Comparison of ENCODE assay signal across 8 cellular contexts in genomic region chr5:148972958-148973357, GRCh38.
A peak's percentile ranks its signal among the peaks of the same experiment; 100 is the strongest.
DNase-seq lines count a peak whose midpoint lies in the region; ATAC-seq and TF ChIP-seq lines count a peak whose summit lies in the region.

No MANE protein-coding gene starts in this region.

- no peaks in the 10 kb centered on the region for H3K9me2 ChIP-seq in PC-9 (ENCODE audit: insufficient read depth)

- H3K27ac ChIP-seq in PC-9 (peak overlapping the region; percentile 94), fibroblast of lung (ENCODE audit: insufficient read depth, low read length) (peak overlapping the region; percentile 93)

- TF ChIP-seq CTCF in PC-9 (conservative IDR thresholded peaks at IDR 0.05) = no peak
- TF ChIP-seq CTCF in fibroblast of lung (conservative IDR thresholded peaks at IDR 0.05 in 1 of 2, IDR thresholded peaks at IDR 0.05 in 1 of 2; ENCODE audit: low read depth in 1 of 2, low read length in 2 of 2) = peak in 1 of 2 donors; percentile 13
- no peak for TF ChIP-seq CTCF in osteocyte (IDR thresholded peaks at IDR 0.05)

- H3K4me2 ChIP-seq in PC-9 (peak overlapping the region; percentile 53), fibroblast of lung (ENCODE audit: extremely low read depth, insufficient read depth, low read length) (peak overlapping the region; percentile 36)

- ATAC-seq in activated T-cell treated with anti-CD3 and anti-CD28 coated beads, Interleukin-2, amount 50 U/mL, for 4 hours = no peak

- H3K4me3 ChIP-seq in PC-9 (peak overlapping the region; percentile 22), fibroblast of lung (replicated peaks in 1 of 4; ENCODE audit: control extremely low read depth in 1 of 4, insufficient read depth in 1 of 4, low read depth in 3 of 4, low read length in 4 of 4) (no peak overlapping the region)

- no peak overlapping the region for H3K4me3 Mint-ChIP-seq in osteocyte (ENCODE audit: unreplicated experiment)
- no peak overlapping the region for H3K4me3 Mint-ChIP-seq in activated T-cell treated with anti-CD3 and anti-CD28 coated beads, Interleukin-2, amount 50 U/mL, for 4 hours

- no peaks in the 10 kb centered on the region for H3K27me3 Mint-ChIP-seq in osteocyte (ENCODE audit: unreplicated experiment)
- H3K27me3 Mint-ChIP-seq in activated T-cell treated with anti-CD3 and anti-CD28 coated beads, Interleukin-2, amount 50 U/mL, for 4 hours (ENCODE audit: low read depth) = peaks cover 2% of the 10 kb centered on the region

- peaks cover 64% of the 10 kb centered on the region for H3K4me1 ChIP-seq in PC-9 (replicated peaks; ENCODE audit: insufficient read depth)
- H3K4me1 ChIP-seq in fibroblast of lung (ENCODE audit: control insufficient read depth, extremely low read depth, insufficient read depth, low read length) = peaks cover 17% of the 10 kb centered on the region

- intact Hi-C loops in PC-9 (cut with micrococcal nuclease; ENCODE audit: unreplicated experiment) = no loop called here

- no TSS peak for BruUV-seq in PC-9 (replicated peaks; lab: Mats Ljungman, UMichigan)

- H3K9ac ChIP-seq in fibroblast of lung (ENCODE audit: insufficient read depth, low read length) = peak overlapping the region; percentile 11

- no peaks in the 10 kb centered on the region for H4K20me1 ChIP-seq in PC-9 (ENCODE audit: insufficient read depth)
- no peaks in the 10 kb centered on the region for H4K20me1 ChIP-seq in fibroblast of lung (ENCODE audit: control insufficient read depth, extremely low read depth, insufficient read depth, low read length)

- POLR2A ChIA-PET in PC-9 (lab: Charles Lee; ENCODE audit: unreplicated experiment) = interaction anchor here (0.7 to 1.0 kb wide), 2 partner anchors 59 to 385 kb away, joined by 7 read pairs; partner anchors contain the start of gene PCYOX1L

- H3K9me3 ChIP-seq in PC-9 (ENCODE audit: insufficient read depth, low read depth) = no peaks in the 10 kb centered on the region
- no peaks in the 10 kb centered on the region for H3K9me3 ChIP-seq in fibroblast of lung (ENCODE audit: control insufficient read depth, insufficient read depth, low read depth, low read length)

- H3K36me3 Mint-ChIP-seq in osteocyte (ENCODE audit: unreplicated experiment) = no peaks in the 10 kb centered on the region
- no peaks in the 10 kb centered on the region for H3K36me3 Mint-ChIP-seq in activated T-cell treated with anti-CD3 and anti-CD28 coated beads, Interleukin-2, amount 50 U/mL, for 4 hours (ENCODE audit: insufficient read depth)

- H3K79me2 ChIP-seq in PC-9 (ENCODE audit: low read depth) (no peaks in the 10 kb centered on the region), fibroblast of lung (ENCODE audit: control insufficient read depth, insufficient read depth, low read length) (no peaks in the 10 kb centered on the region)

- H3K27me3 ChIP-seq in PC-9 (ENCODE audit: insufficient read depth, low read depth) = no peaks in the 10 kb centered on the region
- H3K27me3 ChIP-seq in fibroblast of lung (ENCODE audit: control insufficient read depth, insufficient read depth, low read length) = no peaks in the 10 kb centered on the region

- peaks cover 85% of the 10 kb centered on the region for H3K4me1 Mint-ChIP-seq in osteocyte (ENCODE audit: unreplicated experiment)
- H3K4me1 Mint-ChIP-seq in activated T-cell treated with anti-CD3 and anti-CD28 coated beads, Interleukin-2, amount 50 U/mL, for 4 hours (ENCODE audit: low read depth) = no peaks in the 10 kb centered on the region

- CTCF ChIA-PET in PC-9 (lab: Charles Lee) = interaction anchor here (1.0 kb wide), 1 partner anchor 61 kb away, joined by 3 read pairs; no protein-coding TSS in a partner anchor

- H2AFZ ChIP-seq in PC-9 = peak overlapping the region; percentile 57; the same call in 1 of the 2 replicates
- peak overlapping the region; percentile 27 for H2AFZ ChIP-seq in fibroblast of lung (ENCODE audit: low read length)

- peak overlapping the region; percentile 95 for H3K27ac Mint-ChIP-seq in osteocyte (ENCODE audit: unreplicated experiment)

- DNase-seq in Ammon's horn (ENCODE audit: low spot score) (peak; percentile 63), PC-9 (peak; percentile 61 to 95), fibroblast of lung (ENCODE audit: low read depth in 2 of 2) (peak; percentile 82 to 87), osteocyte (ENCODE audit: extremely low spot score, unreplicated experiment) (no peak), T-helper 9 cell (no peak), D341Med (ENCODE audit: low spot score) (no peak), iPS-NIHi11 (ENCODE audit: low spot score) (no peak)
- no peak for DNase-seq in activated T-cell treated with anti-CD3 and anti-CD28 coated beads, Interleukin-2, amount 50 U/mL, for 4 hours

- H3K36me3 ChIP-seq in PC-9 (ENCODE audit: low read depth) (no peaks in the 10 kb centered on the region), fibroblast of lung (ENCODE audit: control insufficient read depth, insufficient read depth, low read length) (no peaks in the 10 kb centered on the region)

- no peaks in the 10 kb centered on the region for H3K9me3 Mint-ChIP-seq in osteocyte (ENCODE audit: unreplicated experiment)
- H3K9me3 Mint-ChIP-seq in activated T-cell treated with anti-CD3 and anti-CD28 coated beads, Interleukin-2, amount 50 U/mL, for 4 hours = no peaks in the 10 kb centered on the region

- H3F3A ChIP-seq in PC-9 (ENCODE audit: insufficient read depth, low read depth) = peaks cover 39% of the 10 kb centered on the region

Comparison
In these comparisons a context has a peak if more than half of its experiments do, and no peak if none do; other contexts are left out.
1. DNase-seq: peak in Ammon's horn (single experiment), PC-9 (2 of 2) and fibroblast of lung (2 of 2); none in osteocyte (single experiment), T-helper 9 cell (single experiment), D341Med (single experiment), iPS-NIHi11 (single experiment) and activated T-cell treated with anti-CD3 and anti-CD28 coated beads, Interleukin-2, amount 50 U/mL, for 4 hours (single experiment).